ENCODE assay signal across 1 cellular context in genomic region chr19:47324502-47324901, GRCh38.
TF ChIP-seq lines count a peak whose summit lies in the region.

No MANE protein-coding gene starts in this region.

TF ChIP-seq in K562, 482 proteins besides CTCF, POLR2A, EP300 and RAD21 (continued from another document):
- TF ChIP-seq, protein P1, sequence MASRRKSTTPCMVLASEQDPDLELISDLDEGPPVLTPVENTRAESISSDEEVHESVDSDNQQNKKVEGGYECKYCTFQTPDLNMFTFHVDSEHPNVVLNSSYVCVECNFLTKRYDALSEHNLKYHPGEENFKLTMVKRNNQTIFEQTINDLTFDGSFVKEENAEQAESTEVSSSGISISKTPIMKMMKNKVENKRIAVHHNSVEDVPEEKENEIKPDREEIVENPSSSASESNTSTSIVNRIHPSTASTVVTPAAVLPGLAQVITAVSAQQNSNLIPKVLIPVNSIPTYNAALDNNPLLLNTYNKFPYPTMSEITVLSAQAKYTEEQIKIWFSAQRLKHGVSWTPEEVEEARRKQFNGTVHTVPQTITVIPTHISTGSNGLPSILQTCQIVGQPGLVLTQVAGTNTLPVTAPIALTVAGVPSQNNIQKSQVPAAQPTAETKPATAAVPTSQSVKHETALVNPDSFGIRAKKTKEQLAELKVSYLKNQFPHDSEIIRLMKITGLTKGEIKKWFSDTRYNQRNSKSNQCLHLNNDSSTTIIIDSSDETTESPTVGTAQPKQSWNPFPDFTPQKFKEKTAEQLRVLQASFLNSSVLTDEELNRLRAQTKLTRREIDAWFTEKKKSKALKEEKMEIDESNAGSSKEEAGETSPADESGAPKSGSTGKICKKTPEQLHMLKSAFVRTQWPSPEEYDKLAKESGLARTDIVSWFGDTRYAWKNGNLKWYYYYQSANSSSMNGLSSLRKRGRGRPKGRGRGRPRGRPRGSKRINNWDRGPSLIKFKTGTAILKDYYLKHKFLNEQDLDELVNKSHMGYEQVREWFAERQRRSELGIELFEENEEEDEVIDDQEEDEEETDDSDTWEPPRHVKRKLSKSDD (conservative IDR thresholded peaks at IDR 0.05; ENCODE audit: low read length), result no peak
- TF ChIP-seq GABPB1 (CRISPR knock-in tag; IDR thresholded peaks at IDR 0.05) (0 out of 2 replicates have a peak, but pooled peaks have one; percentile 18), XRCC3 (IDR thresholded peaks at IDR 0.05) (no peak), SMAD1 (IDR thresholded peaks at IDR 0.05; ENCODE audit: low read depth, low read length, partially characterized antibody) (no peak), CHAMP1 (IDR thresholded peaks at IDR 0.05) (no peak), NONO (IDR thresholded peaks at IDR 0.05; ENCODE audit: low read depth in 2 of 2, low read length in 1 of 2) (no peak), NR2C2 (CRISPR knock-in tag; IDR thresholded peaks at IDR 0.05) (no peak), NR2C2 (tag; IDR thresholded peaks at IDR 0.05) (peak; percentile 15; the same call in 1 of the 2 replicates), SAFB (IDR thresholded peaks at IDR 0.05; ENCODE audit: borderline replicate concordance, low read depth, low read length) (no peak), ZFPM2 (CRISPR knock-in tag; IDR thresholded peaks at IDR 0.05) (no peak), ETV6 (IDR thresholded peaks at IDR 0.05; ENCODE audit: borderline replicate concordance in 1 of 2, low read depth in 2 of 2, low read length in 1 of 2) (0 out of 4 replicates have a peak, but pooled peaks of 1 of the 2 experiments have one; percentile 28), ETV6 (CRISPR knock-in tag; IDR thresholded peaks at IDR 0.05; ENCODE audit: borderline replicate concordance) (no peak)
- TF ChIP-seq, protein P2, sequence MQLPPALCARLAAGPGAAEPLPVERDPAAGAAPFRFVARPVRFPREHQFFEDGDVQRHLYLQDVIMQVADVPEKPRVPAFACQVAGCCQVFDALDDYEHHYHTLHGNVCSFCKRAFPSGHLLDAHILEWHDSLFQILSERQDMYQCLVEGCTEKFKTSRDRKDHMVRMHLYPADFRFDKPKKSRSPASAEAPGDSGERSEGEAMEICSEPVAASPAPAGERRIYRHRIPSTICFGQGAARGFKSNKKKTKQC (CRISPR knock-in tag; IDR thresholded peaks at IDR 0.05), result 0 out of 2 replicates have a peak, but pooled peaks have one; percentile 26
